In genomic region chr4:68734095-68734494, GRCh38 we compare ENCODE assay signal across 1 cellular context.
TF ChIP-seq lines count a peak whose summit lies in the region.

No MANE protein-coding gene starts in this region.

TF ChIP-seq in A549, 52 proteins besides CTCF, POLR2A, EP300 and RAD21 (continued from another document):
- TF ChIP-seq BCL3 (IDR thresholded peaks at IDR 0.05) (no peak), FOXS1 (CRISPR knock-in tag; IDR thresholded peaks at IDR 0.05) (no peak), ESRRA (IDR thresholded peaks at IDR 0.05; ENCODE audit: borderline replicate concordance, low read length) (no peak), SREBF2 (IDR thresholded peaks at IDR 0.05) (no peak), ZC3H11A (IDR thresholded peaks at IDR 0.05) (no peak), POLR2AphosphoS2 (conservative IDR thresholded peaks at IDR 0.05; ENCODE audit: low read length) (no peak)
TF ChIP-seq in A549: peak in this region for 0.
